19 cellular contexts compared by ENCODE assay signal in genomic region chr22:23519442-23520177, GRCh38.
A peak's percentile ranks its signal among the peaks of the same experiment; 100 is the strongest.
DNase-seq lines count a peak whose midpoint lies in the region; ATAC-seq and TF ChIP-seq lines count a peak whose summit lies in the region.
"Had no signal": no experiment of that assay in that cellular context is flagged by ENCODE, and none has a peak within 500 bp of the region (broad histone marks: within the 10 kb centered on the region; RNA-seq: fewer than 3 reads in every experiment).

No MANE protein-coding gene starts in this region.

- H3K9me3 Mint-ChIP-seq in mesothelial cell of epicardium, result no peaks in the 10 kb centered on the region
- H3K9me3 Mint-ChIP-seq: effector memory CD8-positive, alpha-beta T cell; natural killer cell treated with Interleukin-12 subunit alpha and Interleukin-12 subunit beta and Interleukin-15 and Interleukin-18, amount 100 ng/mL, for 72 hours; stimulated activated naive B cell treated with anti-CD40 and anti-IgM and Interleukin-4, amounts not matched to agents 10 μg/mL and 1 μg/mL and 100 μg/mL, for 72 hours had no signal

- H2AFZ ChIP-seq in DND-41 (ENCODE audit: low read depth, low read length), result no peak overlapping the region

- H3K27ac ChIP-seq in DND-41 (ENCODE audit: low read length) (peak overlapping the region; percentile 18; the same call in 1 of the 2 replicates), WERI-Rb-1 (peak overlapping the region; percentile 100), stomach smooth muscle (ENCODE audit: low read length) (peak overlapping the region; percentile 49)
- H3K27ac ChIP-seq: RWPE1 had no signal

- H3K4me1 ChIP-seq in DND-41 (ENCODE audit: insufficient read depth, low read length) (peaks cover 48% of the 10 kb centered on the region), stomach smooth muscle (ENCODE audit: control insufficient read depth, insufficient read depth, low read length) (peaks cover 48% of the 10 kb centered on the region)

- H3K4me3 Mint-ChIP-seq in mesothelial cell of epicardium, result no peak overlapping the region
- H3K4me3 Mint-ChIP-seq: effector memory CD8-positive, alpha-beta T cell; natural killer cell treated with Interleukin-12 subunit alpha and Interleukin-12 subunit beta and Interleukin-15 and Interleukin-18, amount 100 ng/mL, for 72 hours; stimulated activated naive B cell treated with anti-CD40 and anti-IgM and Interleukin-4, amounts not matched to agents 10 μg/mL and 1 μg/mL and 100 μg/mL, for 72 hours had no signal

- H3K36me3 ChIP-seq in DND-41 (ENCODE audit: insufficient read depth, low read length) (no peaks in the 10 kb centered on the region), WERI-Rb-1 (no peaks in the 10 kb centered on the region), stomach smooth muscle (ENCODE audit: control insufficient read depth in 2 of 2, insufficient read depth in 2 of 2, low read length in 2 of 2) (no peaks in the 10 kb centered on the region)

- H3K4me3 ChIP-seq in DND-41 (ENCODE audit: low read depth in 1 of 2, low read length in 2 of 2), result no peak overlapping the region
- H3K4me3 ChIP-seq in WERI-Rb-1 (ENCODE audit: low read depth, low read length), result no peak overlapping the region
- no peak overlapping the region for H3K4me3 ChIP-seq in stomach smooth muscle (ENCODE audit: low read length in 2 of 2)

- H3K4me2 ChIP-seq in DND-41 (ENCODE audit: insufficient read depth, low read length), result no peak overlapping the region

- no peaks in the 10 kb centered on the region for H3K79me2 ChIP-seq in DND-41 (ENCODE audit: insufficient read depth, low read length)

- TF ChIP-seq CTCF in DND-41 (IDR thresholded peaks at IDR 0.05; ENCODE audit: borderline replicate concordance, extremely low read depth, low read length, poor library complexity, severe bottlenecking), result no peak
- TF ChIP-seq CTCF in WERI-Rb-1 (IDR thresholded peaks at IDR 0.05; ENCODE audit: low read depth, low read length), result no peak
- no peak for TF ChIP-seq CTCF in mesothelial cell of epicardium (IDR thresholded peaks at IDR 0.05; ENCODE audit: unreplicated experiment)

- no peaks in the 10 kb centered on the region for H3K36me3 Mint-ChIP-seq in mesothelial cell of epicardium
- H3K36me3 Mint-ChIP-seq: natural killer cell treated with Interleukin-12 subunit alpha and Interleukin-12 subunit beta and Interleukin-15 and Interleukin-18, amount 100 ng/mL, for 72 hours; stimulated activated naive B cell treated with anti-CD40 and anti-IgM and Interleukin-4, amounts not matched to agents 10 μg/mL and 1 μg/mL and 100 μg/mL, for 72 hours had no signal

- H3K27ac Mint-ChIP-seq in mesothelial cell of epicardium, result peak overlapping the region; percentile 99
- H3K27ac Mint-ChIP-seq: effector memory CD8-positive, alpha-beta T cell; natural killer cell treated with Interleukin-12 subunit alpha and Interleukin-12 subunit beta and Interleukin-15 and Interleukin-18, amount 100 ng/mL, for 72 hours; stimulated activated naive B cell treated with anti-CD40 and anti-IgM and Interleukin-4, amounts not matched to agents 10 μg/mL and 1 μg/mL and 100 μg/mL, for 72 hours had no signal

- ATAC-seq in DND-41 (ENCODE audit: insufficient read depth, low read depth), result no peak
- ATAC-seq: effector memory CD8-positive, alpha-beta T cell; natural killer cell treated with Interleukin-12 subunit alpha and Interleukin-12 subunit beta and Interleukin-15 and Interleukin-18, amount 100 ng/mL, for 72 hours; stimulated activated naive B cell treated with anti-CD40 and anti-IgM and Interleukin-4, amounts not matched to agents 10 μg/mL and 1 μg/mL and 100 μg/mL, for 72 hours had no signal

- H4K20me1 ChIP-seq in DND-41 (ENCODE audit: insufficient read depth, low read length), result no peaks in the 10 kb centered on the region

- H3K9ac ChIP-seq in DND-41 (ENCODE audit: low read depth, low read length) (no peak overlapping the region), stomach smooth muscle (ENCODE audit: low read length in 2 of 2) (no peak overlapping the region)

- H3K9me3 ChIP-seq in DND-41 (ENCODE audit: insufficient read depth, low read length, severe bottlenecking), result no peaks in the 10 kb centered on the region
- no peaks in the 10 kb centered on the region for H3K9me3 ChIP-seq in WERI-Rb-1 (ENCODE audit: severe bottlenecking)
- no peaks in the 10 kb centered on the region for H3K9me3 ChIP-seq in stomach smooth muscle (ENCODE audit: control insufficient read depth in 2 of 2, low read length in 2 of 2)

- H3K27me3 ChIP-seq in DND-41 (ENCODE audit: insufficient read depth, low read length, poor library complexity) (no peaks in the 10 kb centered on the region), WERI-Rb-1 (ENCODE audit: insufficient read depth, low read depth, severe bottlenecking) (no peaks in the 10 kb centered on the region), stomach smooth muscle (ENCODE audit: control insufficient read depth in 1 of 2, insufficient read depth in 2 of 2, low read length in 2 of 2) (no peaks in the 10 kb centered on the region)

- no peaks in the 10 kb centered on the region for H3K27me3 Mint-ChIP-seq in mesothelial cell of epicardium (ENCODE audit: low read depth)

- peaks cover 53% of the 10 kb centered on the region for H3K4me1 Mint-ChIP-seq in mesothelial cell of epicardium

- no peak for DNase-seq in DND-41
- DNase-seq in WERI-Rb-1, result no peak
- DNase-seq in mesothelial cell of epicardium (ENCODE audit: low spot score in 2 of 2, unreplicated experiment in 2 of 2), result no peak
- DNase-seq in T-helper 1 cell, result no peak
- no peak for DNase-seq in activated CD4-positive, alpha-beta T cell treated with anti-CD3 and anti-CD28 coated beads, Interleukin-2, amount 50 U/mL, for 48 hours
- no peak for DNase-seq in pons (ENCODE audit: low spot score)
- DNase-seq: activated naive CD4-positive, alpha-beta T cell; activated T-cell treated with anti-CD3 and anti-CD28 coated beads for 4 hours; effector memory CD8-positive, alpha-beta T cell; GDM1; hippocampal formation; islet precursor cell; NCI-H1436 treated with DMSO at 0.1 percent for 48 hours; NCI-H226; stimulated activated CD4-positive, alpha-beta T cell treated with anti-CD3 and anti-CD28 coated beads, Interleukin-15, amount 100 ng/mL, for 24 hours; stimulated activated naive B cell treated with anti-CD40 and anti-IgM and Interleukin-4, amounts not matched to agents 10 μg/mL and 1 μg/mL and 100 μg/mL, for 72 hours had no signal

Comparison
In these comparisons a context has a peak if more than half of its experiments do, and no peak if none do; other contexts are left out.
1. H3K27ac ChIP-seq: peak in every context shown above with its lines; median percentile 100 in WERI-Rb-1; 49 in stomach smooth muscle; 18 in DND-41.